15 cellular contexts compared by ENCODE assay signal in the genomic region with DNA sequence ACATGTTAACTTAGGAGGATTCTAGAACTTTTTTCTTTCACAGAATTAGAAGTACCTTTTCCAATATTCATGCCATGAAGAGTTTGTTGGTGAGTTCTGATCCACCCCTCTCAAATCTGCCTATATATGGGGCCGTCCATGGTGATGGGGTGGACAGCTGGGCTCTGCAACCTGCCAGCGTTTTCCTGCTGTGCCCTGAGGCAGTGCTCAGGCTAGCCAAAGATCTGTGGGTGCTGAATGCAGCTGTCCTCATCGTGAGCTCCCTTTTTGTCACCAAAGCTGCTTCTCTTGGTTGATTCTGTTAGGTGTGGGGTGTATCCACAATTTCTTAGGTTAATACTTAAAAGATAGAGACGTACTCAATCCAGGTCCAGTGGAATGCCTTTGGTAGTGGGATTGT.
"Had no signal": no experiment of that assay in that cellular context is flagged by ENCODE, and none has a peak within 500 bp of the region (broad histone marks: within the 10 kb centered on the region; RNA-seq: fewer than 3 reads in every experiment).

No MANE protein-coding gene starts in this region.

- H3K27ac Mint-ChIP-seq: activated naive CD8-positive, alpha-beta T cell; natural killer cell had no signal

- ATAC-seq: foreskin keratinocyte; left lobe of liver; natural killer cell; psoas muscle; sciatic nerve; stimulated activated naive CD8-positive, alpha-beta T cell treated with anti-CD3 and anti-CD28 coated beads, Interleukin-15, Interleukin-2, amounts not matched to agents 100 U/mL and 50 U/mL, for 24 hours had no signal

- H3K36me3 ChIP-seq: esophagus squamous epithelium had no signal

- H3K4me1 Mint-ChIP-seq: natural killer cell had no signal

- H3K27me3 ChIP-seq: foreskin keratinocyte had no signal

- H3K4me1 ChIP-seq: psoas muscle had no signal

- H3K4me3 ChIP-seq: esophagus squamous epithelium, psoas muscle had no signal

- H3K27ac ChIP-seq: esophagus squamous epithelium, foreskin keratinocyte, psoas muscle had no signal

- H3K4me3 Mint-ChIP-seq: activated naive CD8-positive, alpha-beta T cell; natural killer cell had no signal

- H3K36me3 Mint-ChIP-seq: activated naive CD8-positive, alpha-beta T cell; natural killer cell had no signal

- H3K27me3 Mint-ChIP-seq: activated naive CD8-positive, alpha-beta T cell had no signal

- DNase-seq: activated effector memory CD4-positive, alpha-beta T cell treated with anti-CD3 and anti-CD28 coated beads, Interleukin-2, amount 50 U/mL, for 16 hours; esophagus squamous epithelium; foreskin keratinocyte; islet precursor cell; mammary epithelial cell; natural killer cell; occipital lobe; psoas muscle; stimulated activated CD4-positive, alpha-beta T cell treated with anti-CD3 and anti-CD28 coated beads, Interleukin-4, amount 100 ng/mL, for 1 hour; stimulated activated CD8-positive, alpha-beta memory T cell treated with anti-CD3 and anti-CD28 coated beads, Interleukin-4, amount 100 ng/mL, for 48 hours; stimulated activated naive CD8-positive, alpha-beta T cell treated with anti-CD3 and anti-CD28 coated beads, Interleukin-15, Interleukin-2, amounts not matched to agents 100 U/mL and 50 U/mL, for 24 hours; T1000 had no signal

- H3K9me3 ChIP-seq: esophagus squamous epithelium, psoas muscle had no signal

- H3K9me3 Mint-ChIP-seq: natural killer cell had no signal
